In the genomic region with DNA sequence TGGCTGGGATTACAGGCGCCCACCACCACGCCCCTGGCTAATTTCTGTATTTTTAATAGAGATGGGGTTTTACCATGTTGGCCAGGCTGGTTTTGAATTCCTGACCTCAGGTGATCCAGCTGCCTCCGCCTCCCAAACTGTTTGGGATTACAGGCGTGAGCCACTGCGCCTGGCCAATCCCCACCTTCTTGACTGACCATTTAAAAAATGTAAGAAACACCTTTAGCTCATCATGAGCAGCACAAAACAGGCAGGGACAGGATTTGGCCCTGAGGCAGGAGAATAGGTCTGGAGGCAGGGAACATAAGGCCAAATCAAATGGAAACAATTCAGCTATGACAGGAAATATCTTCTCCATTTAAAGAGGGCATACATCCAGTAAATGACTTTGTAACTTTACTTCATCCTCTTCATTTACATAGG, we compare ENCODE assay signal across 1 cellular context.
TF ChIP-seq lines count a peak whose summit lies in the region.

No MANE protein-coding gene starts in this region.

TF ChIP-seq in K562, 482 proteins besides CTCF, POLR2A, EP300 and RAD21:
- TF ChIP-seq MECOM (CRISPR knock-in tag; IDR thresholded peaks at IDR 0.05) (no peak), NR2F6 (CRISPR knock-in tag; IDR thresholded peaks at IDR 0.05) (no peak), ZNF134 (CRISPR knock-in tag; conservative IDR thresholded peaks at IDR 0.05) (no peak), SP1 (CRISPR knock-in tag; IDR thresholded peaks at IDR 0.05) (0 out of 2 replicates have a peak, but pooled peaks have one; percentile 32), FOXK2 (conservative IDR thresholded peaks at IDR 0.05 in 1 of 2, IDR thresholded peaks at IDR 0.05 in 1 of 2; ENCODE audit: low read depth in 2 of 2) (0 out of 4 replicates have a peak, but pooled peaks of 1 of the 2 experiments have one; percentile 12)
- TF ChIP-seq, protein P1, sequence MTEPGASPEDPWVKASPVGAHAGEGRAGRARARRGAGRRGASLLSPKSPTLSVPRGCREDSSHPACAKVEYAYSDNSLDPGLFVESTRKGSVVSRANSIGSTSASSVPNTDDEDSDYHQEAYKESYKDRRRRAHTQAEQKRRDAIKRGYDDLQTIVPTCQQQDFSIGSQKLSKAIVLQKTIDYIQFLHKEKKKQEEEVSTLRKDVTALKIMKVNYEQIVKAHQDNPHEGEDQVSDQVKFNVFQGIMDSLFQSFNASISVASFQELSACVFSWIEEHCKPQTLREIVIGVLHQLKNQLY (CRISPR knock-in tag; conservative IDR thresholded peaks at IDR 0.05), result 0 out of 4 replicates have a peak, but pooled peaks of 1 of the 2 experiments have one; percentile 34
